In the genomic region with DNA sequence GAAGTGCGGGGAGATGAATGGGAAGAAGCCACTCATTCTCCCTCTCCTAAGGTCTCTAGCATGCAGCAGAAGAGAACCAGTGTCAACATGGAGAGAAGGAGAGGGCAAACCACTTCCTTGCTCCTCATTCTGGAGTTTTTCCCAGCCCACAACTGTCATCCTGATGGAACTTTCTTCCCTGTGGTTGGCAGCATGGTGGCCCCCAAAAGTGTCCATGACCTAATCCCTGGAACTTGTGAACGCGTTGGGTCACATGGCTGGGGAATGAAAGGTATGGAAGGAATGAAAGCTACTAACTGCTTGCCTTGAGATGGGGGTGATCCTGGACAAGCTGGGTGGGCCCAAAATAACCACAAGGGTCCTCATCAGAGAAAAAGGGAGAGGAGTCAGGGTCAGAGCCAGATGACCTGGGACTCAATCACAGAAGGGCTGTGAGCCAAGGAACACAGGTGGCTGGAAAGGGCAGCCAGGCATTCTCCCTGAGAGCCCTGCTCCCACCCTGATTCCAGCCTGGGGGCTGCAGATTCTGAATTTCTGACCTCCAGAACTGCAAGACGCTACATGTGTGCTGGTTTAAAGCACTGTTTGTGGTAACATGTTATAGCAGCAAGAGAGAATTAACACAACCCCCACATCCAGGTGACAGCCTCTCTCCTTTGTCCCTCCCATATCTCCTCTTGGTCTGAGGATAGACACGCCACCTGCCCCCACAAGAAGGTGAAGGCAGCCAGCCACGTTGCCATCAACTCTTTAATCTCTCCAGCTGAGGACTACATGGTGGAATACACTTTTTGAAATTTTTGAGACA, we compare ENCODE assay signal across 8 cellular contexts.
DNase-seq lines count a peak whose midpoint lies in the region; ATAC-seq and TF ChIP-seq lines count a peak whose summit lies in the region.

No MANE protein-coding gene starts in this region.

- DNase-seq in AG20443 (ENCODE audit: low spot score) (peak; percentile 83), Karpas-422 (no peak), coronary artery (ENCODE audit: low spot score) (no peak), natural killer cell (no peak), GM19238 (ENCODE audit: insufficient read length, low spot score) (no peak)
- DNase-seq in NK-92 treated with Interleukin-12 subunit alpha and Interleukin-12 subunit beta, amount 100 ng/mL, for 24 hours (lab: John Stamatoyannopoulos, UW) = no peak

- no peaks in the 10 kb centered on the region for H3K27me3 ChIP-seq in Karpas-422 (ENCODE audit: low read length)

- no peaks in the 10 kb centered on the region for H3K79me2 ChIP-seq in Karpas-422 (ENCODE audit: low read length)

- H3K4me3 ChIP-seq in Karpas-422 (ENCODE audit: low read length) (no peak overlapping the region), coronary artery (peak overlapping the region; percentile 49)

- H3K36me3 ChIP-seq in Karpas-422 (ENCODE audit: insufficient read depth, low read length) = no peaks in the 10 kb centered on the region

- intact Hi-C loops in natural killer cell (cut with micrococcal nuclease) = loop anchor here (5.0 kb wide), 1 partner anchor 86 kb away; no protein-coding TSS in a partner anchor

- no peak for ATAC-seq in natural killer cell
- no peak for ATAC-seq in GM19463 (IDR thresholded peaks at IDR 0.05; ENCODE audit: unreplicated experiment)
- no peak for ATAC-seq in HG03521 (IDR thresholded peaks at IDR 0.05; ENCODE audit: unreplicated experiment)

- no peaks in the 10 kb centered on the region for H3K9me3 Mint-ChIP-seq in natural killer cell

- TF ChIP-seq CTCF in coronary artery (IDR thresholded peaks at IDR 0.05) (no peak), natural killer cell (IDR thresholded peaks at IDR 0.05) (no peak)

- peak overlapping the region; percentile 42 for H3K9ac ChIP-seq in Karpas-422 (ENCODE audit: low read length)

- H3K4me2 ChIP-seq in Karpas-422 (ENCODE audit: low read depth, low read length, poor library complexity, severe bottlenecking) = peak overlapping the region; percentile 3

- no peaks in the 10 kb centered on the region for H3K9me2 ChIP-seq in Karpas-422 (replicated peaks; ENCODE audit: insufficient read depth, low read length)

- peak overlapping the region; percentile 65 for H3K4me3 Mint-ChIP-seq in natural killer cell

- H3K27ac Mint-ChIP-seq in natural killer cell = peak overlapping the region; percentile 52 to 89

- no peaks in the 10 kb centered on the region for H4K20me1 ChIP-seq in Karpas-422 (ENCODE audit: insufficient read depth, low read depth, low read length)

- H3K36me3 Mint-ChIP-seq in natural killer cell = no peaks in the 10 kb centered on the region

- no peaks in the 10 kb centered on the region for H3K27me3 Mint-ChIP-seq in natural killer cell (ENCODE audit: low read depth in 2 of 2)

- H3K4me1 ChIP-seq in Karpas-422 (ENCODE audit: low read length) = peaks cover 18% of the 10 kb centered on the region

- peaks cover 13 to 26% of the 10 kb centered on the region in 2 donors for H3K4me1 Mint-ChIP-seq in natural killer cell

- no peak overlapping the region for H2AFZ ChIP-seq in Karpas-422 (ENCODE audit: low read length)

- H3K9me3 ChIP-seq in Karpas-422 (ENCODE audit: low read length) = no peaks in the 10 kb centered on the region

- H3K27ac ChIP-seq in Karpas-422 (ENCODE audit: low read length) (peak overlapping the region; percentile 63), coronary artery (peak overlapping the region; percentile 8 to 88)
